In the genomic region with DNA sequence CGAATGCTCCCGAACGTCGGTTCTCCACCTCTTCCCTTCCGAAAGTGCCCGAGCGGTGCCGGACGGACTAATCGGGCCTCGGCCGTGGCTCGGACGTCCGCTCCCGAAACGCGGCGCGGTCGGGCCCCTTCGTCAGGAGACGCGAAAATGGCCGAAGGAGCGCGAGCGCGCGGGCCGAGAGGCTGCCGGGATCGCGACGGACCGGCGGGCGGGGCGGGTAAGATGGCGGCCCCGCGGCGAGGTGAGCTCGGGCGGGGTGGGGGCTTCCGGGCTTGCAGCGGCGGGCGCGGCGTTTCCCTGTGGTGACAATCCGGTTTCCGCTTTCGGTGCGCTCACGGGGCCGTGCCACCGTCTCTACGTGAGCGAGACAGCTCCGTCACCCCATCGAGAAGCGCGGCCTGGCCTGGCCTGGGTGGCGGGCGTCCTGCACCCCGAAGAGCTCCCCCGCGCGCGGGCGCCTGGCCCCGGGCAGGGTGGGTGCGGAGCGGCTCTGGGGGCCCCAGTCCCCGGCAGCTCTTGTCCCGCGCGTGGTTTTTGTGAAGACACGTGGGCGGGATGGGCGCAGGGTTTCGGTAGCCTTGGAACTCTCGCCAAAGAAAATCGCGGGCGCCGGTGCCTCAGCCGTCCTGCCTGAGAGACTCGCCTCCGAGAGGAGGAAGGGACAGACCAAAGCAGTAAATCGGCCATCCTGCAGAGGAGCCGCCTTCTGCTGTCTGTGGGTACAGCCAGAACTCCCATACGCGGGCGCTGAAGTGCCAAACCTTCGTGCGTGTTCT, we compare ENCODE assay signal across 8 cellular contexts. TPM values are rescaled to one million over a fixed set of nuclear protein-coding genes. Genes with fewer than 3 reads are reported as not detected.
A peak's percentile ranks its signal among the peaks of the same experiment; 100 is the strongest.
DNase-seq lines count a peak whose midpoint lies in the region; ATAC-seq, FAIRE-seq and TF ChIP-seq lines count a peak whose summit lies in the region.

A gene (plus strand): TSS at position 211 of the 776 bp plus-strand sequence. CDS start 12 bp downstream, at position 223.

- no peaks in the 10 kb centered on the region for H3K9me3 ChIP-seq in small intestine (ENCODE audit: control insufficient read depth, low read depth)

- TF ChIP-seq CTCF in VCaP (conservative IDR thresholded peaks at IDR 0.05) = no peak
- no peak for TF ChIP-seq CTCF in bronchial epithelial cell (IDR thresholded peaks at IDR 0.05; ENCODE audit: insufficient read depth, low read length, severe bottlenecking)

- peak; percentile 72 for ATAC-seq in HG03097 (IDR thresholded peaks at IDR 0.05; ENCODE audit: low FRiP score, unreplicated experiment)

- peaks cover 8% of the 10 kb centered on the region for H3K36me3 ChIP-seq in bronchial epithelial cell (ENCODE audit: control insufficient read depth, insufficient read depth, low read length)
- no peaks in the 10 kb centered on the region for H3K36me3 ChIP-seq in small intestine (ENCODE audit: control insufficient read depth in 2 of 2, insufficient read depth in 2 of 2, low read length in 2 of 2)

- DNase-seq in SHP77 (lab: John Stamatoyannopoulos, UW) (peak; percentile 49 to 69), SHP77 treated with DMSO at 0.1 percent for 48 hours (lab: John Stamatoyannopoulos, UW) (no peak), NCI-H2171 treated with DMSO at 0.1 percent for 48 hours (lab: John Stamatoyannopoulos, UW) (peak; percentile 82), bronchial epithelial cell (ENCODE audit: low read depth) (peak; percentile 84), iPS-NIHi11 (ENCODE audit: low spot score) (peak; percentile 86), small intestine (peak; percentile 99)

- no peaks in the 10 kb centered on the region for H3K27me3 ChIP-seq in bronchial epithelial cell (ENCODE audit: control insufficient read depth, insufficient read depth, low read length)
- H3K27me3 ChIP-seq in small intestine (ENCODE audit: control insufficient read depth in 2 of 2, insufficient read depth in 2 of 2, low read length in 2 of 2) = no peaks in the 10 kb centered on the region

- H3K4me3 ChIP-seq in bronchial epithelial cell (ENCODE audit: low read depth, low read length) (peak within 1 kb of the TSS; percentile 80), small intestine (ENCODE audit: low read depth in 1 of 2, low read length in 2 of 2) (peak within 1 kb of the TSS; percentile 50 to 69)

- H3K4me1 ChIP-seq in small intestine (ENCODE audit: control insufficient read depth in 2 of 2, insufficient read depth in 1 of 2, low read depth in 1 of 2, low read length in 1 of 2) = peaks cover 0 to 13% of the 10 kb centered on the region in 2 donors

- H3K27ac ChIP-seq in VCaP (peak within 1 kb of the TSS; percentile 99), small intestine (ENCODE audit: low read depth in 1 of 2, low read length in 1 of 2) (peak within 1 kb of the TSS; percentile 98 to 100)

- 0% methylated on average over 78 to 98 of the region's 98 CpGs for WGBS in small intestine, 3 donors

- FAIRE-seq in bronchial epithelial cell (lab: Jason Lieb, UNC) = no peak
- FAIRE-seq in small intestine (lab: Jason Lieb, UNC) = no peak

RNA-seq across cellular contexts. Expression of the gene that starts here (rescaled TPM):
- total RNA-seq in bronchial epithelial cell = 9.0 and 28.8 TPM in 2 replicates
- polyA plus RNA-seq in small intestine = 10 to 100 TPM; 11.9 to 22.4 (median 20.1) TPM
